Comparison of ENCODE assay signal across 8 cellular contexts in the genomic region with DNA sequence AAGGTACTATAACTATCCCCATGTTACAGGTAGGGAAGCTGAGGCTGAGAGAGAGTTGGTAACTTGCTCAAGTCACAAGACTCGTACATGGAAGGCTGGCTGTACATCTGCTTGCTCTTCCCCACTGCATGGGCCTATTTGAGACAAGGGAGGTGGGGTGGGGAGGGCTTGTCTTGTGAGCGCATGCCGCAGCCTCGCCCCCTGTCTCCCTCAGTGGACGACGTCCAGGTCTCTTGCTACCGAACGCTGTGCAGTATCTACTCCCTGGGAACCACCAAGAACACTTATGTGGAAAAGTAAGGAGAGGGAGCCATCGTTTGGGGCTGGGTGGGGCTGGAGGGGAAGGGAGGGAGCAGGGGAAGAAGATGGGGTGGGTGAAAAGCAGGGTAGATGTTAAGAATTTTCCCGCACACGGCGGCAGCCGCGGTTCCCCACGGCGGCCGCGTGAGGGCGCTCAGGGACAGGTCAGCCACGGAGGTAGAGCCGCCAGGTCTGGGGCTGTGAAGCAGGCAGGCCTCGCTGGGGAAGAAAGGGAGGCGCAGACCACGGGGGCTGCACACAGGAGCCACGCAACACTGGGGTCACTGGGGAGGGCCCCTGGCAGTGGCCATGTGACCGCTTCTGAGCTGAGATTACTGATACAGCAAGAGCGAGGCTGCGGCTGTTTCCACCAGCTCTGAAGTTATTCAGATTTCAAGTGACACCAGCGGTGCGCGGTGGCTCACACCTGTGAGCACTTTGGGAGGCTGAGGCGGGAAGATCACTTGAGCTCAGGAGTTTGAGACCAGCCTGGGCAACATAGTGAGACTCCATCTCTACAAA.
DNase-seq lines count a peak whose midpoint lies in the region; ATAC-seq and TF ChIP-seq lines count a peak whose summit lies in the region.

No MANE protein-coding gene starts in this region.

- H3K9me3 ChIP-seq in psoas muscle, result no peaks in the 10 kb centered on the region
- H3K9me3 ChIP-seq in uterus, result no peaks in the 10 kb centered on the region

- TF ChIP-seq POLR2A in uterus (IDR thresholded peaks at IDR 0.05), result no peak

- H3K36me3 Mint-ChIP-seq in activated naive CD4-positive, alpha-beta T cell treated with anti-CD3 and anti-CD28 coated beads for 36 hours (ENCODE audit: low read depth), result no peaks in the 10 kb centered on the region
- no peaks in the 10 kb centered on the region for H3K36me3 Mint-ChIP-seq in glutamatergic neuron (ENCODE audit: unreplicated experiment)

- no peak overlapping the region for H3K27ac Mint-ChIP-seq in activated naive CD4-positive, alpha-beta T cell treated with anti-CD3 and anti-CD28 coated beads for 36 hours
- H3K27ac Mint-ChIP-seq in glutamatergic neuron (ENCODE audit: unreplicated experiment), result no peak overlapping the region

- WGBS in psoas muscle, 3 donors, result 43 to 46% (median 44%) methylated on average over 30 to 32 of the region's 32 CpGs

- DNase-seq in GDM1 (lab: John Stamatoyannopoulos, UW) (peak; percentile 41), KBM-7 (peak; percentile 90), glutamatergic neuron (peak; percentile 78), psoas muscle (peak; percentile 55 to 73), uterus (peak; percentile 23 to 61)
- DNase-seq in activated naive CD4-positive, alpha-beta T cell treated with anti-CD3 and anti-CD28 coated beads for 36 hours, result peak; percentile 82

- H3K4me1 ChIP-seq in psoas muscle, result peaks cover 3% of the 10 kb centered on the region
- no peaks in the 10 kb centered on the region for H3K4me1 ChIP-seq in uterus

- H3K27me3 Mint-ChIP-seq in activated naive CD4-positive, alpha-beta T cell treated with anti-CD3 and anti-CD28 coated beads for 36 hours (ENCODE audit: low read depth), result no peaks in the 10 kb centered on the region
- H3K27me3 Mint-ChIP-seq in glutamatergic neuron (ENCODE audit: unreplicated experiment), result peaks cover 10% of the 10 kb centered on the region

- CTCF ChIA-PET in activated naive CD4-positive, alpha-beta T cell treated with anti-CD3 and anti-CD28 coated beads for 36 hours (lab: Charles Lee), result interaction anchor here (0.6 to 4.5 kb wide), 20 partner anchors 8 to 468 kb away, joined by 3 to 39 read pairs (median 3); partner anchors contain the start of genes EIF3K, FAM98C and MAP4K1

- TF ChIP-seq CTCF in glutamatergic neuron (IDR thresholded peaks at IDR 0.05; ENCODE audit: partially characterized antibody, unreplicated experiment) (peak; percentile 82), psoas muscle (IDR thresholded peaks at IDR 0.05) (peak; percentile 60), uterus (IDR thresholded peaks at IDR 0.05) (peak; percentile 64 to 71 (median 71))

- no peak overlapping the region for H3K4me3 ChIP-seq in psoas muscle
- no peak overlapping the region for H3K4me3 ChIP-seq in uterus

- H3K9me3 Mint-ChIP-seq in activated naive CD4-positive, alpha-beta T cell treated with anti-CD3 and anti-CD28 coated beads for 36 hours, result no peaks in the 10 kb centered on the region
- peaks cover 1% of the 10 kb centered on the region for H3K9me3 Mint-ChIP-seq in glutamatergic neuron (ENCODE audit: unreplicated experiment)

- intact Hi-C loops in activated naive CD4-positive, alpha-beta T cell treated with anti-CD3 and anti-CD28 coated beads for 36 hours (cut with micrococcal nuclease), result loop anchor here (1.0 to 2.0 kb wide), 5 partner anchors 30 to 415 kb away; partner anchors contain the start of genes EIF3K, FAM98C, MRPS12 and SARS2
- intact Hi-C loops in psoas muscle (cut with DNase I) (no loop called here), uterus (cut with DNase I; ENCODE audit: low total_unique reads) (no loop called here)

- in situ Hi-C loops in KBM-7 (cut with MboI; ENCODE audit: low pct_unique_long_range_greater_than_20kb, low sequenced_read_pairs), result no loop called here

- H3K27ac ChIP-seq in psoas muscle (peak overlapping the region; percentile 15), uterus (no peak overlapping the region)

- H3K27me3 ChIP-seq in psoas muscle (ENCODE audit: insufficient read depth in 3 of 3, low read length in 2 of 3) (no peaks in the 10 kb centered on the region), uterus (no peaks in the 10 kb centered on the region)

- peak; percentile 96 for ATAC-seq in SK-N-SH treated with all-trans-retinoic acid at 6 μM for 48 hours
- ATAC-seq in psoas muscle, result peak; percentile 31 to 49 (median 38)
- ATAC-seq in HG03025 (IDR thresholded peaks at IDR 0.05; ENCODE audit: low FRiP score, unreplicated experiment), result no peak

- H3K4me3 Mint-ChIP-seq in activated naive CD4-positive, alpha-beta T cell treated with anti-CD3 and anti-CD28 coated beads for 36 hours, result no peak overlapping the region
- no peak overlapping the region for H3K4me3 Mint-ChIP-seq in glutamatergic neuron (ENCODE audit: unreplicated experiment)

- H3K4me1 Mint-ChIP-seq in activated naive CD4-positive, alpha-beta T cell treated with anti-CD3 and anti-CD28 coated beads for 36 hours (ENCODE audit: low read depth), result peaks cover 7% of the 10 kb centered on the region
- H3K4me1 Mint-ChIP-seq in glutamatergic neuron (ENCODE audit: low read depth, unreplicated experiment), result no peaks in the 10 kb centered on the region

- H3K36me3 ChIP-seq in psoas muscle (ENCODE audit: insufficient read depth in 1 of 2, low read depth in 1 of 2), result peaks cover 3 to 100% of the 10 kb centered on the region in 2 donors
- H3K36me3 ChIP-seq in uterus, result no peaks in the 10 kb centered on the region

TF ChIP-seq in SK-N-SH treated with all-trans-retinoic acid at 6 μM for 48 hours, 23 proteins besides CTCF, POLR2A, EP300 and RAD21 (continues in another document):
- TF ChIP-seq ZFP30 (CRISPR knock-in tag; IDR thresholded peaks at IDR 0.05) (no peak), TCF4 (CRISPR knock-in tag; IDR thresholded peaks at IDR 0.05; ENCODE audit: borderline replicate concordance) (no peak), POU6F1 (CRISPR knock-in tag; IDR thresholded peaks at IDR 0.05; ENCODE audit: borderline replicate concordance, low read depth) (no peak), PATZ1 (CRISPR knock-in tag; IDR thresholded peaks at IDR 0.05; ENCODE audit: borderline replicate concordance) (no peak), BACH2 (CRISPR knock-in tag; IDR thresholded peaks at IDR 0.05; ENCODE audit: borderline replicate concordance) (no peak), ZNF8 (CRISPR knock-in tag; IDR thresholded peaks at IDR 0.05) (no peak), GLIS3 (CRISPR knock-in tag; IDR thresholded peaks at IDR 0.05) (no peak), PPARA (CRISPR knock-in tag; IDR thresholded peaks at IDR 0.05; ENCODE audit: borderline replicate concordance) (no peak)
- TF ChIP-seq, protein P1, sequence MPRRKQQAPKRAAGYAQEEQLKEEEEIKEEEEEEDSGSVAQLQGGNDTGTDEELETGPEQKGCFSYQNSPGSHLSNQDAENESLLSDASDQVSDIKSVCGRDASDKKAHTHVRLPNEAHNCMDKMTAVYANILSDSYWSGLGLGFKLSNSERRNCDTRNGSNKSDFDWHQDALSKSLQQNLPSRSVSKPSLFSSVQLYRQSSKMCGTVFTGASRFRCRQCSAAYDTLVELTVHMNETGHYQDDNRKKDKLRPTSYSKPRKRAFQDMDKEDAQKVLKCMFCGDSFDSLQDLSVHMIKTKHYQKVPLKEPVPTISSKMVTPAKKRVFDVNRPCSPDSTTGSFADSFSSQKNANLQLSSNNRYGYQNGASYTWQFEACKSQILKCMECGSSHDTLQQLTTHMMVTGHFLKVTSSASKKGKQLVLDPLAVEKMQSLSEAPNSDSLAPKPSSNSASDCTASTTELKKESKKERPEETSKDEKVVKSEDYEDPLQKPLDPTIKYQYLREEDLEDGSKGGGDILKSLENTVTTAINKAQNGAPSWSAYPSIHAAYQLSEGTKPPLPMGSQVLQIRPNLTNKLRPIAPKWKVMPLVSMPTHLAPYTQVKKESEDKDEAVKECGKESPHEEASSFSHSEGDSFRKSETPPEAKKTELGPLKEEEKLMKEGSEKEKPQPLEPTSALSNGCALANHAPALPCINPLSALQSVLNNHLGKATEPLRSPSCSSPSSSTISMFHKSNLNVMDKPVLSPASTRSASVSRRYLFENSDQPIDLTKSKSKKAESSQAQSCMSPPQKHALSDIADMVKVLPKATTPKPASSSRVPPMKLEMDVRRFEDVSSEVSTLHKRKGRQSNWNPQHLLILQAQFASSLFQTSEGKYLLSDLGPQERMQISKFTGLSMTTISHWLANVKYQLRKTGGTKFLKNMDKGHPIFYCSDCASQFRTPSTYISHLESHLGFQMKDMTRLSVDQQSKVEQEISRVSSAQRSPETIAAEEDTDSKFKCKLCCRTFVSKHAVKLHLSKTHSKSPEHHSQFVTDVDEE (CRISPR knock-in tag; IDR thresholded peaks at IDR 0.05), result no peak
